Comparison of ENCODE assay signal across 1 cellular context in genomic region chr12:46374286-46374685, GRCh38.
TF ChIP-seq lines count a peak whose summit lies in the region.

No MANE protein-coding gene starts in this region.

TF ChIP-seq in HCT116, 20 proteins besides CTCF, POLR2A, EP300 and RAD21 (continued from another document):
- TF ChIP-seq REST (IDR thresholded peaks at IDR 0.05; ENCODE audit: low read depth): no peak
- no peak for TF ChIP-seq SP1 (IDR thresholded peaks at IDR 0.05; ENCODE audit: low read depth)
- no peak for TF ChIP-seq SRF (IDR thresholded peaks at IDR 0.05; ENCODE audit: low read depth)
- TF ChIP-seq TCF7L2 (IDR thresholded peaks at IDR 0.05; ENCODE audit: borderline replicate concordance, extremely low read depth, insufficient read depth, insufficient read length): no peak
- no peak for TF ChIP-seq SIN3A (IDR thresholded peaks at IDR 0.05; ENCODE audit: low read depth)
- no peak for TF ChIP-seq FOSL1 (IDR thresholded peaks at IDR 0.05; ENCODE audit: low read depth)
